22 cellular contexts compared by ENCODE assay signal in the genomic region with DNA sequence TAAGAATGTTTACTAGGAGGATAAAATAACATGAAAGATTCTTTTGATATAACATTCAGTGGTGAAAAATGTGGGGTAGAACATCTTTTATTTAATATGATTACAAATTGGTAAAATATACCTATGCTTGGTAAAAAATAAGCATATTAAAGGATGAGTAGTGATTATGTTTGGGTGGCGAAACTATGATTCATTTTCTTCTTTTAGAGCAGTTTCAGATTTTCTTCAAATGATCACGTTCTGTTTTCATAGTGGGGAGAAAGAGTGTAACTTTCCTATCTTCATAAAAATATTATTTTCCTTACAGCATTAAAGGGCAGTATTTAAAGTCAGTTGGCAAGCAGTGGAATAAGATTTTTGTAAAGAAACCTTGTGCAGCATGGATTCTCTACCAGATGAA.
"Had no signal": no experiment of that assay in that cellular context is flagged by ENCODE, and none has a peak within 500 bp of the region (broad histone marks: within the 10 kb centered on the region; RNA-seq: fewer than 3 reads in every experiment).

No MANE protein-coding gene starts in this region.

- H3K27ac Mint-ChIP-seq: activated B cell treated with CpG ODN at 0.5 μM for 24 hours; activated T-helper 2 cell treated with anti-CD3 and anti-CD28 coated beads, Interferon-gamma antibody, Interleukin-2, Interleukin-4, amounts not matched to agents 10 μg/mL and 5 μg/mL and 100 μg/mL, durations not matched to agents 14 hours and 24 hours and 36 hours had no signal

- H3K9me3 Mint-ChIP-seq: activated B cell treated with CpG ODN at 0.5 μM for 24 hours had no signal

- H3K4me3 Mint-ChIP-seq: activated B cell treated with CpG ODN at 0.5 μM for 24 hours had no signal

- H3K27me3 Mint-ChIP-seq: activated B cell treated with CpG ODN at 0.5 μM for 24 hours had no signal

- DNase-seq: activated B cell treated with CpG ODN at 0.5 μM for 24 hours; activated CD4-positive, alpha-beta T cell treated with anti-CD3 and anti-CD28 coated beads for 4 hours; activated CD8-positive, alpha-beta memory T cell treated with anti-CD3 and anti-CD28 coated beads for 24 hours; activated gamma-delta T cell treated with Interleukin-2 at 50 U/mL for 16 hours; activated naive CD4-positive, alpha-beta T cell treated with anti-CD3 and anti-CD28 coated beads, Interleukin-2, amount 50 U/mL, for 16 hours; brain microvascular endothelial cell; IMR-90; Kasumi-1; KBM-7; NCI-H1048; NCI-H1417; NCI-H1930; NCI-H2107; NCI-H2171 treated with DMSO at 0.1 percent for 48 hours; NCI-H226; NCI-H526; NCI-H774; SIG-M5; T-helper 2 cell; T1000 had no signal

- H3K4me3 ChIP-seq: cardiac muscle cell had no signal
